Comparison of ENCODE assay signal across 8 cellular contexts in the genomic region with DNA sequence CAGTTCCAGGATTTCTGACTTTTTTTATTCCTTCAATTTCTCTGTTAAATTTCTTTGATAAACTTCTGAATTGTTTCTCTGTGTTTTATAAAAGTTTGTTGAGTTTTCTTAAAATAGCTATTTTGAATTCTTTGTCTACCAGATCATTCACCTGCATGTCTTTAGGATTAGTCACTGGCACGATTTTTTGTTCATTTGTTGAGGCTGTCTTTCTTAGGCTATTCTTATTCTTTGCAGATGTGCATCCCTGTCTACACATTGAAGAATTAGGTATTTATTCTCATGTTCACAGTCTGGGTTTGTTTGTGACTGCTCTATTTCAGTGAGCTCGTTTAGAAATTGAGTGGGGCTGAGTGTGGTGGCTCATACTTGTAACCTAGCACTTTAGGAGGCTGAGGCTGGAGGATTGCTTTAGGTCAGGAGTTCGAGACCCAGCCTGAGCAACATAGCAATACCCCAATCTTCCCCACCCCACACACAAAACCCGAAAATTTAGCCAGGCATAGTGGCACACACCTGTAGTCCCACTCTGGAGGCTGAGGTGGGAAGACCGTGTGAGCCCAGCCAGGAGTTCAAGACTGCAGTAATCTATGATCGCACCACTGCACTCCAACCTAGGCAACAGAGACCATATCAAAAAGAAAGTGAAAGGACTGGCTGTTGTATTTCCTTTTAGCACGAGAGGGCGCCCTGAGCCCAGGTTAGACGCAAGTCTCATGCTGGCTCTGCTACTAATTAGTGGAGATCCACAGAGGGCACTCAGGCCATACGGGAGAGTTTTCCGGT. TPM values are rescaled to one million over a fixed set of nuclear protein-coding genes. Genes with fewer than 3 reads are reported as not detected.
DNase-seq lines count a peak whose midpoint lies in the region; ATAC-seq, FAIRE-seq and TF ChIP-seq lines count a peak whose summit lies in the region.

No MANE protein-coding gene starts in this region.

- WGBS in ovary, 3 donors: 15 to 24% (median 22%) methylated on average over 11 of the region's 11 CpGs
- WGBS in thyroid gland, 2 donors: 17 to 28% methylated on average over 6 to 7 of the region's 11 CpGs

- H3K4me3 ChIP-seq in ovary (no peak overlapping the region), thyroid gland (replicated peaks in 1 of 3) (no peak overlapping the region)

- no peaks in the 10 kb centered on the region for H3K27me3 Mint-ChIP-seq in activated T-helper 2 cell treated with anti-CD3 and anti-CD28 coated beads, Interferon-gamma antibody, Interleukin-2, Interleukin-4, amounts not matched to agents 10 μg/mL and 5 μg/mL and 100 μg/mL, durations not matched to agents 14 hours and 24 hours and 36 hours (ENCODE audit: low read depth)

- TF ChIP-seq EP300 in ovary (IDR thresholded peaks at IDR 0.05): no peak

- peaks cover 9% of the 10 kb centered on the region for H3K9me3 Mint-ChIP-seq in activated T-helper 2 cell treated with anti-CD3 and anti-CD28 coated beads, Interferon-gamma antibody, Interleukin-2, Interleukin-4, amounts not matched to agents 10 μg/mL and 5 μg/mL and 100 μg/mL, durations not matched to agents 14 hours and 24 hours and 36 hours

- no peaks in the 10 kb centered on the region for H3K4me1 ChIP-seq in ovary (ENCODE audit: insufficient read depth)
- peaks cover 0 to 3% of the 10 kb centered on the region in 2 donors for H3K4me1 ChIP-seq in thyroid gland

- DNase-seq in DMS79 (lab: John Stamatoyannopoulos, UW): peak; percentile 21
- DNase-seq in KBM-7: peak; percentile 93
- DNase-seq in RPMI7951 (ENCODE audit: low read depth): peak; percentile 62
- DNase-seq in activated T-helper 2 cell treated with anti-CD3 and anti-CD28 coated beads, Interferon-gamma antibody, Interleukin-2, Interleukin-4, amounts not matched to agents 10 μg/mL and 5 μg/mL and 100 μg/mL, durations not matched to agents 14 hours and 24 hours and 36 hours (ENCODE audit: low spot score): peak; percentile 67
- DNase-seq in frontal cortex (ENCODE audit: low spot score in 2 of 2): peak; percentile 11 to 37
- DNase-seq in ovary: peak; percentile 49 to 80 (median 71)
- DNase-seq in thyroid gland: peak; percentile 64 to 72

- H3K36me3 ChIP-seq in ovary (no peaks in the 10 kb centered on the region), thyroid gland (no peaks in the 10 kb centered on the region)

- peaks cover 12% of the 10 kb centered on the region for H3K4me1 Mint-ChIP-seq in activated T-helper 2 cell treated with anti-CD3 and anti-CD28 coated beads, Interferon-gamma antibody, Interleukin-2, Interleukin-4, amounts not matched to agents 10 μg/mL and 5 μg/mL and 100 μg/mL, durations not matched to agents 14 hours and 24 hours and 36 hours (ENCODE audit: low read depth)

- H3K36me3 Mint-ChIP-seq in activated T-helper 2 cell treated with anti-CD3 and anti-CD28 coated beads, Interferon-gamma antibody, Interleukin-2, Interleukin-4, amounts not matched to agents 10 μg/mL and 5 μg/mL and 100 μg/mL, durations not matched to agents 14 hours and 24 hours and 36 hours (ENCODE audit: low read depth): no peaks in the 10 kb centered on the region

- no peaks in the 10 kb centered on the region for H3K9me3 ChIP-seq in ovary
- H3K9me3 ChIP-seq in thyroid gland: no peaks in the 10 kb centered on the region

- TF ChIP-seq CTCF in ovary (IDR thresholded peaks at IDR 0.05) (peak; percentile 45 to 69 (median 58)), thyroid gland (IDR thresholded peaks at IDR 0.05) (peak in 5 of 6 experiments; percentile 27 to 72 (median 61))

- intact Hi-C loops in activated T-helper 2 cell treated with anti-CD3 and anti-CD28 coated beads, Interferon-gamma antibody, Interleukin-2, Interleukin-4, amounts not matched to agents 10 μg/mL and 5 μg/mL and 100 μg/mL, durations not matched to agents 14 hours and 24 hours and 36 hours (cut with micrococcal nuclease): loop anchor here (1.0 to 10.0 kb wide), 7 partner anchors 46 to 844 kb away; partner anchors contain the start of genes BRCC3, CMC4, FUNDC2 and MTCP1
- intact Hi-C loops in ovary (cut with DNase I): loop anchor here in 2 of 4 donors (5.0 kb wide), 1 partner anchor 77 kb away; no protein-coding TSS in a partner anchor
- intact Hi-C loops in thyroid gland (cut with DNase I): no loop called here

- in situ Hi-C loops in KBM-7 (cut with MboI; ENCODE audit: low pct_unique_long_range_greater_than_20kb, low sequenced_read_pairs): no loop called here

- no peak for TF ChIP-seq POLR2A in ovary (IDR thresholded peaks at IDR 0.05)
- TF ChIP-seq POLR2A in thyroid gland (IDR thresholded peaks at IDR 0.05): no peak

- peak overlapping the region; percentile 71 for H3K4me3 Mint-ChIP-seq in activated T-helper 2 cell treated with anti-CD3 and anti-CD28 coated beads, Interferon-gamma antibody, Interleukin-2, Interleukin-4, amounts not matched to agents 10 μg/mL and 5 μg/mL and 100 μg/mL, durations not matched to agents 14 hours and 24 hours and 36 hours (ENCODE audit: low read depth)

- peak overlapping the region; percentile 69 for H3K27ac Mint-ChIP-seq in activated T-helper 2 cell treated with anti-CD3 and anti-CD28 coated beads, Interferon-gamma antibody, Interleukin-2, Interleukin-4, amounts not matched to agents 10 μg/mL and 5 μg/mL and 100 μg/mL, durations not matched to agents 14 hours and 24 hours and 36 hours

- peak; percentile 91 for ATAC-seq in GM21528 (IDR thresholded peaks at IDR 0.05; ENCODE audit: low FRiP score, unreplicated experiment)

- H3K27me3 ChIP-seq in ovary (no peaks in the 10 kb centered on the region), thyroid gland (no peaks in the 10 kb centered on the region)

- FAIRE-seq in frontal cortex (lab: Jason Lieb, UNC): no peak

- H3K27ac ChIP-seq in ovary (no peak overlapping the region), thyroid gland (no peak overlapping the region)

RNA-seq across cellular contexts. Expression of gene F8, which starts 42.0 kb away (rescaled TPM):
- total RNA-seq in RPMI7951 (2014; rRNA removed; shearing (Covaris generic)): 0.98 and 1.9 TPM in 2 replicates
- total RNA-seq in activated T-helper 2 cell treated with anti-CD3 and anti-CD28 coated beads, Interferon-gamma antibody, Interleukin-2, Interleukin-4, amounts not matched to agents 10 μg/mL and 5 μg/mL and 100 μg/mL, durations not matched to agents 14 hours and 24 hours and 36 hours: 3.6 and 3.7 TPM in 2 replicates
- total RNA-seq in frontal cortex (6.1 TPM), ovary (10 to 100 TPM; 15.5 to 77.5 (median 23.9) TPM), thyroid gland (10 to 100 TPM; 17.3 to 43.1 (median 29.3) TPM)
- 10 to 100 TPM; 15.3 to 18.9 TPM for polyA plus RNA-seq in ovary

RNA-seq across cellular contexts. Expression of gene FUNDC2, which starts 46.1 kb away (rescaled TPM):
- 57.1 and 71.6 TPM in 2 replicates for total RNA-seq in RPMI7951 (2014; rRNA removed; shearing (Covaris generic))
- total RNA-seq in activated T-helper 2 cell treated with anti-CD3 and anti-CD28 coated beads, Interferon-gamma antibody, Interleukin-2, Interleukin-4, amounts not matched to agents 10 μg/mL and 5 μg/mL and 100 μg/mL, durations not matched to agents 14 hours and 24 hours and 36 hours: 70.1 and 70.7 TPM in 2 replicates
- total RNA-seq in frontal cortex (28.9 TPM), ovary (100 to 1,000 TPM; 133 to 179 (median 144) TPM), thyroid gland (10 to 100 TPM; 50.7 to 78.5 (median 69.0) TPM)
- 100 to 1,000 TPM; 149 to 257 TPM for polyA plus RNA-seq in ovary

Comparison
In these comparisons a context has a peak if more than half of its experiments do, and no peak if none do; other contexts are left out.
1. DNase-seq: peak in every context shown above with its lines; median percentile 93 in KBM-7; 71 in ovary; 68 in thyroid gland; 67 in activated T-helper 2 cell treated with anti-CD3 and anti-CD28 coated beads, Interferon-gamma antibody, Interleukin-2, Interleukin-4, amounts not matched to agents 10 μg/mL and 5 μg/mL and 100 μg/mL, durations not matched to agents 14 hours and 24 hours and 36 hours; 62 in RPMI7951; 24 in frontal cortex; 21 in DMS79.